In genomic region chr14:99595524-99595923, GRCh38 we compare ENCODE assay signal across 11 cellular contexts. TPM values are rescaled to one million over a fixed set of nuclear protein-coding genes. Genes with fewer than 3 reads are reported as not detected.
DNase-seq lines count a peak whose midpoint lies in the region; ATAC-seq and TF ChIP-seq lines count a peak whose summit lies in the region.
"Had no signal": no experiment of that assay in that cellular context is flagged by ENCODE, and none has a peak within 500 bp of the region (broad histone marks: within the 10 kb centered on the region; RNA-seq: fewer than 3 reads in every experiment).

No MANE protein-coding gene starts in this region.

- H3K9me3 ChIP-seq in CD4-positive, alpha-beta T cell (ENCODE audit: control insufficient read depth, low read length): no peaks in the 10 kb centered on the region
- no peaks in the 10 kb centered on the region for H3K9me3 ChIP-seq in GM23248 (ENCODE audit: low read depth)
- no peaks in the 10 kb centered on the region for H3K9me3 ChIP-seq in ascending aorta
- H3K9me3 ChIP-seq in PC-3 (ENCODE audit: low read length): no peaks in the 10 kb centered on the region

- H3K4me3 ChIP-seq in KMS-11 (IDR thresholded peaks at IDR 0.05; ENCODE audit: insufficient read depth, low read depth, low read length): no peak overlapping the region
- no peak overlapping the region for H3K4me3 ChIP-seq in rectal smooth muscle tissue (ENCODE audit: low read length)
- no peak overlapping the region for H3K4me3 ChIP-seq in GM23248
- no peak overlapping the region for H3K4me3 ChIP-seq in ascending aorta
- H3K4me3 ChIP-seq in PC-3 (ENCODE audit: low read length): no peak overlapping the region

- H3K27me3 Mint-ChIP-seq in CD4-positive, alpha-beta T cell: no peaks in the 10 kb centered on the region

- no peaks in the 10 kb centered on the region for H3K9me3 Mint-ChIP-seq in CD4-positive, alpha-beta T cell

- H3K4me2 ChIP-seq in KMS-11 (peak overlapping the region; percentile 59), GM23248 (ENCODE audit: unreplicated experiment) (no peak overlapping the region), PC-3 (ENCODE audit: low read length) (no peak overlapping the region)

- H3K27ac Mint-ChIP-seq in CD4-positive, alpha-beta T cell: peak overlapping the region; percentile 66

- H3K36me3 ChIP-seq in KMS-11 (ENCODE audit: insufficient read depth): no peaks in the 10 kb centered on the region
- H3K36me3 ChIP-seq in rectal smooth muscle tissue (ENCODE audit: control insufficient read depth, insufficient read depth, low read length): no peaks in the 10 kb centered on the region
- H3K36me3 ChIP-seq in GM23248 (ENCODE audit: low read depth): no peaks in the 10 kb centered on the region
- H3K36me3 ChIP-seq in ascending aorta: no peaks in the 10 kb centered on the region
- H3K36me3 ChIP-seq in PC-3 (ENCODE audit: low read depth, low read length): no peaks in the 10 kb centered on the region

- no peak for ATAC-seq in CD4-positive, alpha-beta T cell (ENCODE audit: poor library complexity)
- no peak for ATAC-seq in PC-3

- no peaks in the 10 kb centered on the region for H3F3A ChIP-seq in GM23248 (ENCODE audit: insufficient read depth)
- no peaks in the 10 kb centered on the region for H3F3A ChIP-seq in PC-3 (ENCODE audit: low read length, unreplicated experiment)

- no peaks in the 10 kb centered on the region for H4K20me1 ChIP-seq in KMS-11 (ENCODE audit: insufficient read depth)
- no peaks in the 10 kb centered on the region for H4K20me1 ChIP-seq in GM23248 (ENCODE audit: insufficient read depth)
- peaks cover 52% of the 10 kb centered on the region; the same call in 1 of the 2 replicates for H4K20me1 ChIP-seq in PC-3 (ENCODE audit: low read length)

- H3K9ac ChIP-seq in KMS-11: peak overlapping the region; percentile 75; the same call in 1 of the 2 replicates
- H3K9ac ChIP-seq in rectal smooth muscle tissue (ENCODE audit: low read length): no peak overlapping the region
- H3K9ac ChIP-seq in GM23248: no peak overlapping the region
- no peak overlapping the region for H3K9ac ChIP-seq in PC-3 (ENCODE audit: low read length)

- no peaks in the 10 kb centered on the region for H3K36me3 Mint-ChIP-seq in CD4-positive, alpha-beta T cell (ENCODE audit: low read depth)

- H3K9me2 ChIP-seq in GM23248 (ENCODE audit: insufficient read depth): no peaks in the 10 kb centered on the region
- H3K9me2 ChIP-seq in PC-3 (replicated peaks; ENCODE audit: low read length): no peaks in the 10 kb centered on the region

- no TSS peak for BruUV-seq in PC-3 (replicated peaks; lab: Mats Ljungman, UMichigan)

- peaks cover 25% of the 10 kb centered on the region for H3K79me2 ChIP-seq in KMS-11 (ENCODE audit: insufficient read depth, low read depth)
- H3K79me2 ChIP-seq in GM23248 (ENCODE audit: insufficient read depth): peaks cover 12% of the 10 kb centered on the region
- peaks cover 97% of the 10 kb centered on the region for H3K79me2 ChIP-seq in PC-3 (ENCODE audit: low read length)

- H3K4me1 ChIP-seq in KMS-11 (ENCODE audit: low read depth, poor library complexity, severe bottlenecking): peaks cover 31% of the 10 kb centered on the region
- peaks cover 31% of the 10 kb centered on the region for H3K4me1 ChIP-seq in rectal smooth muscle tissue (ENCODE audit: control insufficient read depth, insufficient read depth, low read length)
- 0 out of 2 replicates have a peak, but pooled peaks cover 6% of the 10 kb centered on the region for H3K4me1 ChIP-seq in GM23248 (ENCODE audit: insufficient read depth)
- peaks cover 0 to 2% of the 10 kb centered on the region in 2 donors for H3K4me1 ChIP-seq in ascending aorta
- H3K4me1 ChIP-seq in PC-3 (ENCODE audit: insufficient read depth, low read length): peaks cover 26% of the 10 kb centered on the region

- WGBS in GM23248 (ENCODE audit: low coverage in 1 of 2, low lambda C conversion rate in 2 of 2, missing lambda C conversion rate in 2 of 2), 2 experiments: 73 to 76% methylated on average over 3 to 7 of the region's 7 CpGs

- TF ChIP-seq CTCF in CD4-positive, alpha-beta T cell (IDR thresholded peaks at IDR 0.05): no peak
- TF ChIP-seq CTCF in KMS-11 (conservative IDR thresholded peaks at IDR 0.05; ENCODE audit: low read depth, low read length): no peak
- TF ChIP-seq CTCF in ascending aorta (IDR thresholded peaks at IDR 0.05): no peak
- TF ChIP-seq CTCF in PC-3 (conservative IDR thresholded peaks at IDR 0.05; ENCODE audit: low read depth, low read length): no peak

- no peaks in the 10 kb centered on the region for H3K27me3 ChIP-seq in CD4-positive, alpha-beta T cell (ENCODE audit: control insufficient read depth, insufficient read depth, low read length)
- no peaks in the 10 kb centered on the region for H3K27me3 ChIP-seq in KMS-11 (ENCODE audit: insufficient read depth, low read depth)
- no peaks in the 10 kb centered on the region for H3K27me3 ChIP-seq in rectal smooth muscle tissue (ENCODE audit: control insufficient read depth, insufficient read depth, low read length)
- H3K27me3 ChIP-seq in GM23248 (replicated peaks; ENCODE audit: insufficient read depth): no peaks in the 10 kb centered on the region
- no peaks in the 10 kb centered on the region for H3K27me3 ChIP-seq in ascending aorta
- H3K27me3 ChIP-seq in PC-3 (ENCODE audit: low read length): no peaks in the 10 kb centered on the region

- no peak for DNase-seq in CD4-positive, alpha-beta T cell
- DNase-seq in epithelial cell of prostate (ENCODE audit: low read depth, low spot score) (no peak), GM23248 (no peak), ascending aorta (ENCODE audit: low spot score in 2 of 2) (no peak), PC-3 (no peak)
- DNase-seq: activated gamma-delta T cell, islet precursor cell, SHP77 had no signal

- intact Hi-C loops in CD4-positive, alpha-beta T cell (cut with DNase I, micrococcal nuclease): no loop called here
- intact Hi-C loops in ascending aorta (cut with DNase I): no loop called here
- intact Hi-C loops in PC-3 (cut with micrococcal nuclease): no loop called here

- H3K4me3 Mint-ChIP-seq in CD4-positive, alpha-beta T cell: no peak overlapping the region

- POLR2A ChIA-PET in CD4-positive, alpha-beta T cell (lab: Charles Lee): interaction anchor here (4.0 kb wide), 1 partner anchor 9 kb away, joined by 29 read pairs; the partner anchor contains the start of gene CCDC85C
- POLR2A ChIA-PET in PC-3 (lab: Charles Lee; ENCODE audit: unreplicated experiment): no interaction called here

- no peak overlapping the region for H3K27ac ChIP-seq in CD4-positive, alpha-beta T cell (ENCODE audit: low read depth, low read length)
- H3K27ac ChIP-seq in KMS-11 (peak overlapping the region; percentile 81), epithelial cell of prostate (peak overlapping the region; percentile 21), rectal smooth muscle tissue (ENCODE audit: low read depth, low read length) (peak overlapping the region; percentile 47), GM23248 (no peak overlapping the region), ascending aorta (no peak overlapping the region), PC-3 (ENCODE audit: low read length) (no peak overlapping the region)
- H3K27ac ChIP-seq: VCaP had no signal

- peaks cover 19% of the 10 kb centered on the region for H3K4me1 Mint-ChIP-seq in CD4-positive, alpha-beta T cell (ENCODE audit: low read depth)

- CTCF ChIA-PET in CD4-positive, alpha-beta T cell (lab: Charles Lee): no interaction called here
- CTCF ChIA-PET in PC-3 (lab: Charles Lee): no interaction called here

- in situ Hi-C loops in GM23248 (cut with MboI): no loop called here

- H2AFZ ChIP-seq in KMS-11 (ENCODE audit: low read depth): peak overlapping the region; percentile 20; the same call in 1 of the 2 replicates
- no peak overlapping the region for H2AFZ ChIP-seq in GM23248
- H2AFZ ChIP-seq in PC-3 (ENCODE audit: low read length): no peak overlapping the region

RNA-seq across cellular contexts. Expression of gene CCDC85C, which starts 8.5 kb away (rescaled TPM):
- total RNA-seq in CD4-positive, alpha-beta T cell: 1 to 10 TPM; 5.8 to 7.5 TPM
- total RNA-seq in GM23248 (2014; rRNA removed; shearing (Covaris generic)): 9.0 and 11.0 TPM in 2 replicates
- 0.68 and 1.1 TPM in 2 replicates for polyA plus RNA-seq in GM23248 (2016; fragmentation: Nextera tagmentation; extraction: Ambion mirVana)
- total RNA-seq in ascending aorta: 0.64 TPM
- 36.4 and 44.6 TPM in 2 replicates for total RNA-seq in PC-3 (2014; rRNA removed)

RNA-seq across cellular contexts. Expression of gene HHIPL1, which starts 49.4 kb away (rescaled TPM):
- total RNA-seq in CD4-positive, alpha-beta T cell: not detected
- total RNA-seq in GM23248 (2014; rRNA removed; shearing (Covaris generic)): 11.3 and 19.2 TPM in 2 replicates
- 5.8 and 6.5 TPM in 2 replicates for polyA plus RNA-seq in GM23248 (2016; fragmentation: Nextera tagmentation; extraction: Ambion mirVana)
- total RNA-seq in ascending aorta: 11.9 TPM
- 0.84 and 0.92 TPM in 2 replicates for total RNA-seq in PC-3 (2014; rRNA removed)

Comparison
In these comparisons a context has a peak if more than half of its experiments do, and no peak if none do; other contexts are left out.
1. H3K27ac ChIP-seq: peak in KMS-11 (single experiment), epithelial cell of prostate (single experiment) and rectal smooth muscle tissue (single experiment); none in CD4-positive, alpha-beta T cell (single experiment), GM23248 (single experiment), ascending aorta (0 of 2) and PC-3 (single experiment).